In the genomic region with DNA sequence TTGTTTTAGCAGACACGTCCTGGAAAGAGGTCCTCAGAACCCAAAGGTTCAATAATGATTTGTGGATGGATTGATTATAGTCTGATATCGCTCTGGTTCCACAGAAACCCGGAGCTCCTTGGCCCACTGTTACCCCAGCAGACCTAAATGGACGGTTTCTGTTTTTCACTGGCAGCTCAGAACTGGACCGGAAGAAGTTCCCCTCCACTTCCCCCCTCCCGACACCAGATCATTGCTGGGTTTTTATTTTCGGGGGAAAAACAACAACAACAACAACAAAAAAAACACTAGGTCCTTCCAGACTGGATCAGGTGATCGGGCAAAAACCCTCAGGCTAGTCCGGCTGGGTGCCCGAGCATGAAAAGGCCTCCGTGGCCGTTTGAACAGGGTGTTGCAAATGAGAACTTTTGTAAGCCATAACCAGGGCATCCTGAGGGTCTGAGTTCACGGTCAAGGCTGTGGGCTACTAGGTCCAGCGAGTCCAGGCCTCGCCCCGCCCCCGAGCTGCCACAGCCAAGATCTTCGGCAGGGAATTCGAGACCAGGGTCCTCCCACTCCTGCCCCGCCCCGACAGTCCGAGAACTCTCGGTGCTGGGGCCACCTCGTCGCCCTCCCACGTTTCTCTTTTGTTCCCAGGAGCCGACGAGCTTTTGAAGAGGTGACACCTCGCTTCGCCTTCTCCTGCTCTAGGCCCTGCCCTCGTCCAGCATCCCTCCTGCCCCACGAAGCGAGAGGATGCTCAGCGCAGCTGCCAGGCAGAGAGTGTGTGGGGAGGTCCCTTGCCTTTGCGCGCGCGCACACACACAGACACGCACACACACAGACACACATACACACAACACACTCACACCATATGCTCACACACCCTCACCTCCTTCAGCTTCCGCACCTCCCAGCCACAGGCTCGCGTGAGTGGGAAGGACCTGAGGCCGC, we compare ENCODE assay signal across 14 cellular contexts. TPM values are rescaled to one million over a fixed set of nuclear protein-coding genes. Genes with fewer than 3 reads are reported as not detected.
DNase-seq lines count a peak whose midpoint lies in the region; ATAC-seq, FAIRE-seq and TF ChIP-seq lines count a peak whose summit lies in the region.
"Had no signal": no experiment of that assay in that cellular context is flagged by ENCODE, and none has a peak within 500 bp of the region (broad histone marks: within the 10 kb centered on the region; RNA-seq: fewer than 3 reads in every experiment).

No MANE protein-coding gene starts in this region.

- H3K9me3 ChIP-seq in endothelial cell of umbilical vein (replicated peaks; ENCODE audit: control insufficient read depth, insufficient read depth, low read length) (no peaks in the 10 kb centered on the region), trophoblast cell (ENCODE audit: insufficient read depth, low read depth, low read length) (peaks cover 7% of the 10 kb centered on the region)
- H3K9me3 ChIP-seq: adrenal gland had no signal

- ATAC-seq in GM18511 (IDR thresholded peaks at IDR 0.05; ENCODE audit: unreplicated experiment) (no peak), GM21717 (IDR thresholded peaks at IDR 0.05; ENCODE audit: unreplicated experiment) (no peak)
- ATAC-seq: HCT116 had no signal

- H2BK12ac ChIP-seq in trophoblast cell (ENCODE audit: low read length), result no peak overlapping the region

- peaks cover 31% of the 10 kb centered on the region for H3K4me1 Mint-ChIP-seq in T-helper 1 cell treated with Interleukin-12 subunit alpha and Interleukin-12 subunit beta and Interleukin-4 antibody, amounts not matched to agents 30 μg/mL and 1 μg/mL, for 36 hours (ENCODE audit: low read depth)
- H3K4me1 Mint-ChIP-seq in T-helper 2 cell treated with Interferon-gamma antibody and Interleukin-4, amounts not matched to agents 5 μg/mL and 100 μg/mL, for 36 hours (ENCODE audit: low read depth), result peaks cover 3% of the 10 kb centered on the region

- no peak overlapping the region for H3K4me3 Mint-ChIP-seq in T-helper 1 cell treated with Interleukin-12 subunit alpha and Interleukin-12 subunit beta and Interleukin-4 antibody, amounts not matched to agents 30 μg/mL and 1 μg/mL, for 36 hours
- H3K4me3 Mint-ChIP-seq in T-helper 2 cell treated with Interferon-gamma antibody and Interleukin-4, amounts not matched to agents 5 μg/mL and 100 μg/mL, for 36 hours, result no peak overlapping the region

- BruUV-seq in endothelial cell of umbilical vein (replicated peaks; lab: Mats Ljungman, UMichigan), result no TSS peak

- no peaks in the 10 kb centered on the region for H3K9me1 ChIP-seq in endothelial cell of umbilical vein (replicated peaks; ENCODE audit: control insufficient read depth, extremely low read depth, insufficient read depth, low read length)

- no peak for TF ChIP-seq POLR2A in endothelial cell of umbilical vein (IDR thresholded peaks at IDR 0.05; ENCODE audit: low read depth, low read length)

- POLR2A ChIA-PET in endothelial cell of umbilical vein (lab: Charles Lee), result no interaction called here

- H3K14ac ChIP-seq in trophoblast cell (ENCODE audit: low read length), result no peak overlapping the region

- peak overlapping the region; percentile 59 for H3K23ac ChIP-seq in trophoblast cell (ENCODE audit: low read length)

- H3K36me3 ChIP-seq in endothelial cell of umbilical vein (ENCODE audit: control insufficient read depth in 2 of 2, extremely low read depth in 1 of 2, insufficient read depth in 2 of 2, low read length in 2 of 2) (no peaks in the 10 kb centered on the region), trophoblast cell (ENCODE audit: control insufficient read depth in 1 of 2, insufficient read depth in 2 of 2, low read length in 2 of 2) (no peaks in the 10 kb centered on the region)
- H3K36me3 ChIP-seq: adrenal gland had no signal

- H4K91ac ChIP-seq in trophoblast cell (ENCODE audit: low read depth, low read length), result no peak overlapping the region

- H3K79me2 ChIP-seq in endothelial cell of umbilical vein (ENCODE audit: control insufficient read depth, insufficient read depth, low read length), result no peaks in the 10 kb centered on the region
- no peaks in the 10 kb centered on the region for H3K79me2 ChIP-seq in trophoblast cell (ENCODE audit: control insufficient read depth, insufficient read depth, low read length, poor library complexity)

- H3K27ac ChIP-seq in endothelial cell of umbilical vein (ENCODE audit: insufficient read depth, low read depth, low read length), result no peak overlapping the region
- H3K27ac ChIP-seq in trophoblast cell (ENCODE audit: low read depth, low read length), result no peak overlapping the region
- H3K27ac ChIP-seq: adrenal gland, HL-60 had no signal

- peaks cover 9% of the 10 kb centered on the region for H3K36me3 Mint-ChIP-seq in T-helper 1 cell treated with Interleukin-12 subunit alpha and Interleukin-12 subunit beta and Interleukin-4 antibody, amounts not matched to agents 30 μg/mL and 1 μg/mL, for 36 hours (ENCODE audit: low read depth)
- H3K36me3 Mint-ChIP-seq in T-helper 2 cell treated with Interferon-gamma antibody and Interleukin-4, amounts not matched to agents 5 μg/mL and 100 μg/mL, for 36 hours (ENCODE audit: low read depth), result peaks cover 2% of the 10 kb centered on the region

- DNase-seq in T-helper 1 cell, result no peak
- DNase-seq in T-helper 2 cell treated with Interferon-gamma antibody and Interleukin-4, amounts not matched to agents 5 μg/mL and 100 μg/mL, for 36 hours (ENCODE audit: low spot score), result no peak
- no peak for DNase-seq in endothelial cell of umbilical vein (ENCODE audit: low read depth, low spot score)
- DNase-seq in trophoblast cell, result no peak
- DNase-seq in epidermal melanocyte (ENCODE audit: insufficient read length, low spot score), result no peak
- DNase-seq: adrenal gland, EL, NCI-H1417 treated with DMSO at 0.1 percent for 48 hours had no signal

- H4K20me1 ChIP-seq in endothelial cell of umbilical vein (replicated peaks; ENCODE audit: control insufficient read depth, extremely low read depth, insufficient read depth, low read length), result no peaks in the 10 kb centered on the region

- TF ChIP-seq CTCF in endothelial cell of umbilical vein (IDR thresholded peaks at IDR 0.05; ENCODE audit: extremely low read depth in 1 of 2, insufficient read depth in 1 of 2, low read depth in 1 of 2, low read length in 2 of 2), result no peak

- H2BK120ac ChIP-seq in trophoblast cell (ENCODE audit: insufficient read depth, low read length, poor library complexity), result no peak overlapping the region

- no peak overlapping the region for H2BK5ac ChIP-seq in trophoblast cell (ENCODE audit: low read depth, low read length, poor library complexity)

- H4K12ac ChIP-seq in trophoblast cell (ENCODE audit: low read depth, low read length), result no peak overlapping the region

- intact Hi-C loops in endothelial cell of umbilical vein (cut with micrococcal nuclease), result loop anchor here (5.0 kb wide), 1 partner anchor 242 kb away; no protein-coding TSS in a partner anchor

- H4K8ac ChIP-seq in trophoblast cell (ENCODE audit: low read depth, low read length), result no peak overlapping the region

- H2AFZ ChIP-seq in endothelial cell of umbilical vein (ENCODE audit: low read depth, low read length) (no peak overlapping the region), trophoblast cell (ENCODE audit: insufficient read depth, low read length, poor library complexity) (no peak overlapping the region)

- H3K27me3 ChIP-seq in endothelial cell of umbilical vein (ENCODE audit: control insufficient read depth in 2 of 2, insufficient read depth in 2 of 2, low read length in 2 of 2) (peaks cover 88 to 98% of the 10 kb centered on the region in 2 experiments), trophoblast cell (ENCODE audit: insufficient read depth, low read length) (peaks cover 70% of the 10 kb centered on the region)

- H3K4me1 ChIP-seq in endothelial cell of umbilical vein (ENCODE audit: control insufficient read depth, extremely low read depth, insufficient read depth, low read length) (no peaks in the 10 kb centered on the region), trophoblast cell (ENCODE audit: control insufficient read depth in 1 of 2, insufficient read depth in 2 of 2, low read length in 2 of 2) (no peaks in the 10 kb centered on the region)
- H3K4me1 ChIP-seq: adrenal gland had no signal

- H3K27ac Mint-ChIP-seq in T-helper 1 cell treated with Interleukin-12 subunit alpha and Interleukin-12 subunit beta and Interleukin-4 antibody, amounts not matched to agents 30 μg/mL and 1 μg/mL, for 36 hours, result peak overlapping the region; percentile 41
- peak overlapping the region; percentile 49 for H3K27ac Mint-ChIP-seq in T-helper 2 cell treated with Interferon-gamma antibody and Interleukin-4, amounts not matched to agents 5 μg/mL and 100 μg/mL, for 36 hours

- FAIRE-seq in endothelial cell of umbilical vein (lab: Jason Lieb, UNC), result no peak

- no peak overlapping the region for H3K18ac ChIP-seq in trophoblast cell (ENCODE audit: low read length)

- H2AK5ac ChIP-seq in trophoblast cell (ENCODE audit: low read length), result no peak overlapping the region

- WGBS in trophoblast cell (ENCODE audit: extremely low coverage, insufficient coverage, insufficient read length), result no CpG with 5 or more reads among the region's 43 CpGs

- H3K79me1 ChIP-seq in trophoblast cell (ENCODE audit: low read length), result no peaks in the 10 kb centered on the region

- dilution Hi-C loops in endothelial cell of umbilical vein (cut with MboI; ENCODE audit: extremely low pct_ligation_motif_present, low sequenced_read_pairs), result no loop called here

- H3K27me3 Mint-ChIP-seq in T-helper 1 cell treated with Interleukin-12 subunit alpha and Interleukin-12 subunit beta and Interleukin-4 antibody, amounts not matched to agents 30 μg/mL and 1 μg/mL, for 36 hours (ENCODE audit: low read depth), result peaks cover 95% of the 10 kb centered on the region
- H3K27me3 Mint-ChIP-seq in T-helper 2 cell treated with Interferon-gamma antibody and Interleukin-4, amounts not matched to agents 5 μg/mL and 100 μg/mL, for 36 hours (ENCODE audit: low read depth), result peaks cover 92% of the 10 kb centered on the region

- CTCF ChIA-PET in endothelial cell of umbilical vein (lab: Charles Lee), result no interaction called here

- no peak overlapping the region for H3K4me3 ChIP-seq in endothelial cell of umbilical vein (replicated peaks in 1 of 3; ENCODE audit: insufficient read depth in 1 of 3, low read depth in 1 of 3, low read length in 3 of 3)
- peak overlapping the region; percentile 57 for H3K4me3 ChIP-seq in trophoblast cell (ENCODE audit: low read depth, low read length)
- H3K4me3 ChIP-seq: adrenal gland had no signal

- H3K9ac ChIP-seq in endothelial cell of umbilical vein (replicated peaks; ENCODE audit: extremely low read depth, insufficient read depth, low read length), result no peak overlapping the region
- H3K9ac ChIP-seq in trophoblast cell (ENCODE audit: low read length), result no peak overlapping the region

- H3K4me2 ChIP-seq in endothelial cell of umbilical vein (ENCODE audit: insufficient read depth, low read length), result no peak overlapping the region
- H3K4me2 ChIP-seq in trophoblast cell (ENCODE audit: low read length), result no peak overlapping the region

- no peak overlapping the region for H3K4ac ChIP-seq in trophoblast cell (ENCODE audit: low read depth, low read length)

- peaks cover 5% of the 10 kb centered on the region for H3K9me3 Mint-ChIP-seq in T-helper 1 cell treated with Interleukin-12 subunit alpha and Interleukin-12 subunit beta and Interleukin-4 antibody, amounts not matched to agents 30 μg/mL and 1 μg/mL, for 36 hours
- H3K9me3 Mint-ChIP-seq in T-helper 2 cell treated with Interferon-gamma antibody and Interleukin-4, amounts not matched to agents 5 μg/mL and 100 μg/mL, for 36 hours, result no peaks in the 10 kb centered on the region

RNA-seq across cellular contexts. Expression of gene ZIC2, which starts 8.7 kb away (rescaled TPM):
- total RNA-seq in endothelial cell of umbilical vein, result not detected in 2 replicates
- polyA plus RNA-seq in endothelial cell of umbilical vein, result 0.03 TPM in 1 of 2 replicates, not detected in the other
- not detected in 2 replicates for polyA plus RNA-seq in endothelial cell of umbilical vein (2011; cell fraction: cytosol; rRNA removed)
- not detected in 2 replicates for polyA plus RNA-seq in endothelial cell of umbilical vein (2011; cell fraction: nucleus; rRNA removed)
- not detected in 2 replicates for polyA plus RNA-seq in endothelial cell of umbilical vein (2012)
- not detected in 2 replicates for polyA minus RNA-seq in endothelial cell of umbilical vein
- polyA minus RNA-seq in endothelial cell of umbilical vein (2011; cell fraction: cytosol; rRNA and poly(A)+ RNA removed), result 7.9 TPM
- polyA minus RNA-seq in endothelial cell of umbilical vein (2011; cell fraction: nucleus; rRNA and poly(A)+ RNA removed), result not detected in 2 replicates
- polyA plus RNA-seq in trophoblast cell (2013), result 0.05 and 0.07 TPM in 2 replicates
- total RNA-seq: skeletal muscle tissue had no signal
- polyA plus RNA-seq: adrenal gland had no signal

RNA-seq across cellular contexts. Expression of gene ZIC5, which starts 18.7 kb away (rescaled TPM):
- not detected in 2 replicates for total RNA-seq in endothelial cell of umbilical vein
- polyA plus RNA-seq in endothelial cell of umbilical vein, result not detected in 2 replicates
- not detected in 2 replicates for polyA plus RNA-seq in endothelial cell of umbilical vein (2011; cell fraction: cytosol; rRNA removed)
- not detected in 2 replicates for polyA plus RNA-seq in endothelial cell of umbilical vein (2011; cell fraction: nucleus; rRNA removed)
- not detected in 2 replicates for polyA plus RNA-seq in endothelial cell of umbilical vein (2012)
- 0.04 TPM in 1 of 2 replicates, not detected in the other for polyA minus RNA-seq in endothelial cell of umbilical vein
- 2.3 TPM for polyA minus RNA-seq in endothelial cell of umbilical vein (2011; cell fraction: cytosol; rRNA and poly(A)+ RNA removed)
- polyA minus RNA-seq in endothelial cell of umbilical vein (2011; cell fraction: nucleus; rRNA and poly(A)+ RNA removed), result not detected in 2 replicates
- 0.01 TPM in 1 of 2 replicates, not detected in the other for polyA plus RNA-seq in trophoblast cell (2013)
- total RNA-seq: skeletal muscle tissue had no signal
- polyA plus RNA-seq: adrenal gland had no signal
